14 cellular contexts compared by ENCODE assay signal in genomic region chr14:54606631-54607133, GRCh38. TPM values are rescaled to one million over a fixed set of nuclear protein-coding genes. Genes with fewer than 3 reads are reported as not detected.
DNase-seq lines count a peak whose midpoint lies in the region; ATAC-seq and TF ChIP-seq lines count a peak whose summit lies in the region.
"Had no signal": no experiment of that assay in that cellular context is flagged by ENCODE, and none has a peak within 500 bp of the region (broad histone marks: within the 10 kb centered on the region; RNA-seq: fewer than 3 reads in every experiment).

No MANE protein-coding gene starts in this region.

- H3K4me1 ChIP-seq in breast epithelium (no peaks in the 10 kb centered on the region), left lung (no peaks in the 10 kb centered on the region), uterus (no peaks in the 10 kb centered on the region)

- H3K27ac Mint-ChIP-seq in MCF 10A (ENCODE audit: low read depth, unreplicated experiment) = peak overlapping the region; percentile 77

- no peak overlapping the region for H3K4me3 Mint-ChIP-seq in MCF 10A (ENCODE audit: unreplicated experiment)

- no peaks in the 10 kb centered on the region for H3K27me3 ChIP-seq in breast epithelium
- H3K27me3 ChIP-seq in left lung = no peaks in the 10 kb centered on the region
- H3K27me3 ChIP-seq in uterus = no peaks in the 10 kb centered on the region

- no peaks in the 10 kb centered on the region for H3K27me3 Mint-ChIP-seq in MCF 10A (ENCODE audit: insufficient read depth, unreplicated experiment)
- H3K27me3 Mint-ChIP-seq: naive B cell had no signal

- DNase-seq in MCF 10A (ENCODE audit: unreplicated experiment) (no peak), breast epithelium (ENCODE audit: low spot score in 2 of 2) (no peak), dedifferentiated amniotic fluid mesenchymal stem cell (ENCODE audit: extremely low spot score) (peak; percentile 64), left lung (no peak), uterus (no peak), GM19238 (ENCODE audit: insufficient read length, low spot score) (no peak)
- DNase-seq: DMS53; effector CD8-positive, alpha-beta T cell; naive B cell; NCI-H1417 treated with DMSO at 0.1 percent for 48 hours had no signal

- peaks cover 24% of the 10 kb centered on the region for H3K4me1 Mint-ChIP-seq in MCF 10A (ENCODE audit: insufficient read depth, unreplicated experiment)

- no TSS peak for BruUV-seq in MCF 10A (replicated peaks; lab: Mats Ljungman, UMichigan)

- H3K4me3 ChIP-seq in breast epithelium (no peak overlapping the region), left lung (no peak overlapping the region), uterus (no peak overlapping the region)
- H3K4me3 ChIP-seq: SK-N-MC had no signal

- CTCF ChIA-PET in MCF 10A (lab: Yijun Ruan, JAX) = no interaction called here

- no peak overlapping the region for H3K27ac ChIP-seq in breast epithelium
- no peak overlapping the region for H3K27ac ChIP-seq in left lung
- H3K27ac ChIP-seq in uterus = peak overlapping the region; percentile 9 to 32
- H3K27ac ChIP-seq: 22Rv1, SK-N-MC had no signal

- peak; percentile 23 for ATAC-seq in left lung
- no peak for ATAC-seq in HG03039 (IDR thresholded peaks at IDR 0.05; ENCODE audit: unreplicated experiment)
- no peak for ATAC-seq in GM18511 (IDR thresholded peaks at IDR 0.05; ENCODE audit: unreplicated experiment)

- H3K9me3 ChIP-seq in breast epithelium = no peaks in the 10 kb centered on the region
- H3K9me3 ChIP-seq in left lung = no peaks in the 10 kb centered on the region
- no peaks in the 10 kb centered on the region for H3K9me3 ChIP-seq in uterus

- H3K36me3 ChIP-seq in breast epithelium (no peaks in the 10 kb centered on the region), left lung (no peaks in the 10 kb centered on the region), uterus (no peaks in the 10 kb centered on the region)

- POLR2A ChIA-PET in MCF 10A (lab: Yijun Ruan, JAX) = interaction anchor here (0.9 kb wide), 1 partner anchor 16 kb away, joined by 3 read pairs; no protein-coding TSS in a partner anchor

- intact Hi-C loops in MCF 10A (cut with micrococcal nuclease) (no loop called here), breast epithelium (cut with DNase I; ENCODE audit: low total_unique reads) (no loop called here), left lung (cut with DNase I) (no loop called here), uterus (cut with DNase I; ENCODE audit: low total_unique reads) (no loop called here)

- TF ChIP-seq CTCF in MCF 10A (IDR thresholded peaks at IDR 0.05; ENCODE audit: unreplicated experiment) (no peak), breast epithelium (IDR thresholded peaks at IDR 0.05) (no peak), left lung (IDR thresholded peaks at IDR 0.05) (no peak), uterus (IDR thresholded peaks at IDR 0.05) (no peak)

- peaks cover 7% of the 10 kb centered on the region for H3K9me3 Mint-ChIP-seq in MCF 10A (ENCODE audit: unreplicated experiment)

- TF ChIP-seq POLR2A in breast epithelium (IDR thresholded peaks at IDR 0.05) (no peak), uterus (IDR thresholded peaks at IDR 0.05) (no peak)

- no peaks in the 10 kb centered on the region for H3K36me3 Mint-ChIP-seq in MCF 10A (ENCODE audit: insufficient read depth, unreplicated experiment)

RNA-seq across cellular contexts. Expression of gene SAMD4A, which starts 39.8 kb away (rescaled TPM):
- total RNA-seq in MCF 10A (2022) (60.6 and 63.5 TPM in 2 replicates), breast epithelium (10 to 100 TPM; 28.5 to 44.6 (median 36.2) TPM), left lung (10 to 100 TPM; 22.3 to 40.5 TPM), uterus (10 to 100 TPM; 46.9 to 67.8 (median 55.0) TPM)

Comparison
In these comparisons a context has a peak if more than half of its experiments do, and no peak if none do; other contexts are left out.
1. H3K27ac ChIP-seq: peak in uterus (2 of 2); none in breast epithelium (0 of 2) and left lung (0 of 2).